In the genomic region with DNA sequence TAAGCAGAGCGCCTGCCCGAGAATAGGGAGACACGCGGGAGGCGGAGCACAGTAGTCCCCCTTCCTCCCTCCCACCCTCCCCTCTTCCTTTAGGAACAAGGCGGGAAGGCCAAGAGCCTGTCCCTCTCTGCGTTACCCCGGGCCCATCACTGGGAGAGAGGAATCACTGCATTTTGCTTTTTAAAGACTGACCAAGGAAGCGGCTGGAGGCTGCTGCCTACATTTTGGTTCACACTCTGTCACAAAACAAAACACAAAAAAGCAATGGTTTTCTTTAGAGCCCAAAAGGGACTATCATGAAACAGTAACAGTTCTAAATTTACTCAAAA, we compare ENCODE assay signal across 8 cellular contexts. TPM values are rescaled to one million over a fixed set of nuclear protein-coding genes. Genes with fewer than 3 reads are reported as not detected.
DNase-seq lines count a peak whose midpoint lies in the region; ATAC-seq and TF ChIP-seq lines count a peak whose summit lies in the region.

No MANE protein-coding gene starts in this region.

- TF ChIP-seq CTCF in choroid plexus epithelial cell (conservative IDR thresholded peaks at IDR 0.05; ENCODE audit: low read depth, low read length) (no peak), stomach (IDR thresholded peaks at IDR 0.05) (peak in 1 of 7 experiments; percentile 25)

- no peak for DNase-seq in activated CD4-positive, alpha-beta T cell treated with anti-CD3 and anti-CD28 coated beads, Interleukin-2, amount 10 ng/mL, durations not matched to agents 24 days and 14 days
- DNase-seq in activated CD4-positive, alpha-beta T cell treated with anti-CD3 and anti-CD28 coated beads for 4 hours: no peak
- DNase-seq in choroid plexus epithelial cell (ENCODE audit: low read depth) (no peak), stomach (no peak), T-helper 1 cell (no peak), occipital lobe (lab: John Stamatoyannopoulos, UW) (no peak)

- TF ChIP-seq POLR2A in stomach (IDR thresholded peaks at IDR 0.05): no peak

- intact Hi-C loops in activated CD4-positive, alpha-beta T cell treated with anti-CD3 and anti-CD28 coated beads, Interleukin-2, amount 10 ng/mL, durations not matched to agents 24 days and 14 days (cut with micrococcal nuclease): loop anchor here (1.0 to 10.0 kb wide), 4 partner anchors 20 to 1994 kb away; partner anchors contain the start of genes SLC15A4 and STX2
- intact Hi-C loops in stomach (cut with DNase I; ENCODE audit: low total_unique reads): no loop called here

- H3K27me3 Mint-ChIP-seq in activated CD4-positive, alpha-beta T cell treated with anti-CD3 and anti-CD28 coated beads, Interleukin-2, amount 10 ng/mL, durations not matched to agents 24 days and 14 days: no peaks in the 10 kb centered on the region

- H3K27ac ChIP-seq in stomach: peak overlapping the region in 4 of 5 donors; percentile 6 to 68 (median 56)

- H3K4me1 ChIP-seq in stomach: peaks cover 4 to 15% (median 13%) of the 10 kb centered on the region in 4 donors

- WGBS in stomach, 5 donors: 18 to 38% (median 24%) methylated on average over 3 to 9 of the region's 9 CpGs

- peaks cover 14% of the 10 kb centered on the region for H3K36me3 Mint-ChIP-seq in activated CD4-positive, alpha-beta T cell treated with anti-CD3 and anti-CD28 coated beads, Interleukin-2, amount 10 ng/mL, durations not matched to agents 24 days and 14 days (ENCODE audit: low read depth)

- H3K4me1 Mint-ChIP-seq in activated CD4-positive, alpha-beta T cell treated with anti-CD3 and anti-CD28 coated beads, Interleukin-2, amount 10 ng/mL, durations not matched to agents 24 days and 14 days: peaks cover 4% of the 10 kb centered on the region

- H3K36me3 ChIP-seq in stomach: peaks cover 6 to 47% (median 33%) of the 10 kb centered on the region in 4 donors

- no peaks in the 10 kb centered on the region for H3K9me3 Mint-ChIP-seq in activated CD4-positive, alpha-beta T cell treated with anti-CD3 and anti-CD28 coated beads, Interleukin-2, amount 10 ng/mL, durations not matched to agents 24 days and 14 days

- no peak for TF ChIP-seq EP300 in stomach (IDR thresholded peaks at IDR 0.05)

- H3K4me3 ChIP-seq in choroid plexus epithelial cell (ENCODE audit: low read depth, low read length) (peak overlapping the region; percentile 3), stomach (peak overlapping the region; percentile 45 to 63 (median 48))

- ATAC-seq in HG03342 (IDR thresholded peaks at IDR 0.05; ENCODE audit: unreplicated experiment) (peak; percentile 3), GM18868 (IDR thresholded peaks at IDR 0.05; ENCODE audit: unreplicated experiment) (no peak)

- H3K27me3 ChIP-seq in stomach: no peaks in the 10 kb centered on the region

- no peaks in the 10 kb centered on the region for H3K9me3 ChIP-seq in stomach

- no peak overlapping the region for H3K27ac Mint-ChIP-seq in activated CD4-positive, alpha-beta T cell treated with anti-CD3 and anti-CD28 coated beads, Interleukin-2, amount 10 ng/mL, durations not matched to agents 24 days and 14 days

- peak overlapping the region; percentile 49 for H3K4me3 Mint-ChIP-seq in activated CD4-positive, alpha-beta T cell treated with anti-CD3 and anti-CD28 coated beads, Interleukin-2, amount 10 ng/mL, durations not matched to agents 24 days and 14 days

RNA-seq across cellular contexts. Expression of gene STX2, which starts 19.8 kb away (rescaled TPM):
- 18.2 and 19.2 TPM in 2 replicates for total RNA-seq in activated CD4-positive, alpha-beta T cell treated with anti-CD3 and anti-CD28 coated beads, Interleukin-2, amount 10 ng/mL, durations not matched to agents 24 days and 14 days
- total RNA-seq in stomach (10 to 100 TPM in 2 of 5 donors, 1 to 10 TPM in 3; 5.3 to 27.2 (median 9.0) TPM), occipital lobe (27.3 TPM)
- polyA plus RNA-seq in stomach: 1 to 10 TPM; 7.4 to 9.3 (median 8.4) TPM

RNA-seq across cellular contexts. Expression of gene RAN, which starts 52.7 kb away (rescaled TPM):
- total RNA-seq in activated CD4-positive, alpha-beta T cell treated with anti-CD3 and anti-CD28 coated beads, Interleukin-2, amount 10 ng/mL, durations not matched to agents 24 days and 14 days: 2,022 and 2,040 TPM in 2 replicates
- total RNA-seq in stomach: 100 to 1,000 TPM in 2 of 5 donors, 10 to 100 TPM in 3; 52.4 to 248 (median 98.2) TPM
- 100 to 1,000 TPM; 290 to 352 (median 345) TPM for polyA plus RNA-seq in stomach
- total RNA-seq in occipital lobe: 323 TPM
